Comparison of ENCODE assay signal across 10 cellular contexts in the genomic region with DNA sequence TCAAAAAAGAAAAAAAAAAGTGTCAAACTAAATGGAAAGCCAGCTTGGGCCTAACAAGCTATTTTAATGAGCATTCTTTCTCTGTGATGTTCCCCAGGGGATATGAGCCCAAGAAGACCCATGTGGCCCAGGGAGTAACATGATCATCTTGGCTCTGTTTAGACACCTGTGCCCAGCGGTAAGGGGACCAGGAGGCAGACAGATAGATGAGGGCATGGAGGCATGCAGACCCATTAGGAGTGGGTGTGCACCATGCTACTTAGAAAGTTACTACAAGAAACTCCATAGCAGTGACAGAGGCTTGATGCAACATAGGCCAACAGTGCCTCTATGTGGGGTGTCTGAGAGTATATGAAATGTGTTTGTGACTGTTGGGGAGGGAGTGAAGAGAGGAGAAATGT. TPM values are rescaled to one million over a fixed set of nuclear protein-coding genes. Genes with fewer than 3 reads are reported as not detected.
DNase-seq lines count a peak whose midpoint lies in the region; ATAC-seq, FAIRE-seq and TF ChIP-seq lines count a peak whose summit lies in the region.
"Had no signal": no experiment of that assay in that cellular context is flagged by ENCODE, and none has a peak within 500 bp of the region (broad histone marks: within the 10 kb centered on the region; RNA-seq: fewer than 3 reads in every experiment).

No MANE protein-coding gene starts in this region.

- TF ChIP-seq EP300 in K562 (IDR thresholded peaks at IDR 0.05; ENCODE audit: low read length), result no peak

- H3K27ac Mint-ChIP-seq in activated naive CD8-positive, alpha-beta T cell, result peak overlapping the region; percentile 25
- no peak overlapping the region for H3K27ac Mint-ChIP-seq in activated naive CD8-positive, alpha-beta T cell treated with anti-CD3 and anti-CD28 coated beads for 36 hours

- no peaks in the 10 kb centered on the region for H4K20me1 ChIP-seq in K562 (replicated peaks; ENCODE audit: control insufficient read depth, insufficient read depth, low read length)

- 0 out of 3 replicates have a peak, but pooled peaks have one; percentile 8 for ATAC-seq in K562

- no peaks in the 10 kb centered on the region for H3K9me3 Mint-ChIP-seq in activated naive CD8-positive, alpha-beta T cell (ENCODE audit: low read depth)
- peaks cover 3% of the 10 kb centered on the region for H3K9me3 Mint-ChIP-seq in activated naive CD8-positive, alpha-beta T cell treated with anti-CD3 and anti-CD28 coated beads for 36 hours

- peaks cover under 1% of the 10 kb centered on the region for H3K36me3 Mint-ChIP-seq in activated naive CD8-positive, alpha-beta T cell
- H3K36me3 Mint-ChIP-seq in activated naive CD8-positive, alpha-beta T cell treated with anti-CD3 and anti-CD28 coated beads for 36 hours, result peaks cover 3% of the 10 kb centered on the region

- DNase-seq in activated naive CD8-positive, alpha-beta T cell treated with anti-CD3 and anti-CD28 coated beads for 36 hours, result no peak
- DNase-seq in LNCaP clone FGC (ENCODE audit: low read depth) (no peak), K562 (ENCODE audit: extremely low read depth in 1 of 4, low spot score in 3 of 4) (peak in 2 of 4 experiments; percentile 9 to 14), retinal pigment epithelial cell (ENCODE audit: low read depth) (no peak), COR-L47 (lab: John Stamatoyannopoulos, UW) (no peak), posterior vena cava (ENCODE audit: low spot score) (no peak)
- DNase-seq in stimulated activated CD4-positive, alpha-beta T cell treated with anti-CD3 and anti-CD28 coated beads, Interleukin-2, amount 100 ng/mL, for 48 hours, result no peak
- DNase-seq: activated naive CD4-positive, alpha-beta T cell treated with anti-CD3 and anti-CD28 coated beads, Interleukin-2, amount 50 U/mL, for 16 hours had no signal

- no peaks in the 10 kb centered on the region for H3K27me3 ChIP-seq in K562 (ENCODE audit: control insufficient read depth in 2 of 2, insufficient read depth in 2 of 2, low read length in 2 of 2)

- peak; percentile 47 for TF ChIP-seq CTCF in LNCaP clone FGC (IDR thresholded peaks at IDR 0.05; ENCODE audit: control insufficient read depth, extremely low read depth, insufficient read depth)
- TF ChIP-seq CTCF in K562 (IDR thresholded peaks at IDR 0.05 in 2 of 3, conservative IDR thresholded peaks at IDR 0.05 in 1 of 3; ENCODE audit: insufficient read depth in 2 of 3, low read depth in 1 of 3, low read length in 3 of 3), result peak in 1 of 3 experiments; percentile 44; a peak in 2 of 6 replicates
- TF ChIP-seq CTCF in retinal pigment epithelial cell (conservative IDR thresholded peaks at IDR 0.05; ENCODE audit: low read depth, low read length), result peak; percentile 35

- peaks cover 37% of the 10 kb centered on the region for H3K4me1 Mint-ChIP-seq in activated naive CD8-positive, alpha-beta T cell (ENCODE audit: low read depth)
- peaks cover 22% of the 10 kb centered on the region for H3K4me1 Mint-ChIP-seq in activated naive CD8-positive, alpha-beta T cell treated with anti-CD3 and anti-CD28 coated beads for 36 hours

- peaks cover 0 to 11% of the 10 kb centered on the region in 2 experiments; a peak in 3 of 5 replicates for H3K4me1 ChIP-seq in K562 (replicated peaks in 1 of 2; ENCODE audit: control insufficient read depth in 2 of 2, insufficient read depth in 2 of 2, low read length in 2 of 2)

- H3K36me3 ChIP-seq in K562 (ENCODE audit: control insufficient read depth, insufficient read depth, low read length), result no peaks in the 10 kb centered on the region

- in situ Hi-C loops in K562 (cut with MboI), result no loop called here

- TF ChIP-seq POLR2A in K562 (conservative IDR thresholded peaks at IDR 0.05), result no peak

- no peaks in the 10 kb centered on the region for H3K79me2 ChIP-seq in K562 (ENCODE audit: control insufficient read depth, insufficient read depth, low read length)

- CTCF ChIA-PET in K562 (lab: Yijun Ruan, JAX; ENCODE audit: low intra/inter-chr PET ratio), result no interaction called here

- intact Hi-C loops in K562 (cut with micrococcal nuclease) (loop anchor here (1.0 kb wide), 1 partner anchor 232 kb away; no protein-coding TSS in a partner anchor), posterior vena cava (cut with DNase I) (no loop called here)

- no peak overlapping the region for H3K27ac ChIP-seq in K562 (ENCODE audit: extremely low read depth, low read depth, low read length)
- H3K27ac ChIP-seq: SK-N-MC had no signal

- FAIRE-seq in K562 (lab: Jason Lieb, UNC), result no peak

- 67% methylated on average over 1 of the region's 1 CpG for WGBS in K562 (ENCODE audit: insufficient coverage, low coverage, missing lambda C conversion rate)

- no peak overlapping the region for H3K4me2 ChIP-seq in K562 (ENCODE audit: insufficient read depth, low read length)

- no peak overlapping the region for H3K4me3 ChIP-seq in LNCaP clone FGC (ENCODE audit: low read depth, low read length)
- H3K4me3 ChIP-seq in K562, result no peak overlapping the region
- H3K4me3 ChIP-seq in retinal pigment epithelial cell (ENCODE audit: low read length), result no peak overlapping the region
- H3K4me3 ChIP-seq: SK-N-MC had no signal

- H2AFZ ChIP-seq in K562 (ENCODE audit: low read depth, low read length), result no peak overlapping the region

- no peaks in the 10 kb centered on the region for H3K9me3 ChIP-seq in K562 (replicated peaks; ENCODE audit: control insufficient read depth, insufficient read depth, low read depth, low read length)

- H3K9me1 ChIP-seq in K562 (ENCODE audit: control insufficient read depth, insufficient read depth, low read length), result no peaks in the 10 kb centered on the region

- peak in 1 of 2 experiments; percentile 52; a peak in 3 of 4 replicates for TF ChIP-seq RAD21 in K562 (CRISPR knock-in tag; conservative IDR thresholded peaks at IDR 0.05 in 1 of 2, IDR thresholded peaks at IDR 0.05 in 1 of 2)

- H3K9ac ChIP-seq in K562 (ENCODE audit: insufficient read depth in 1 of 2, low read depth in 2 of 2, low read length in 2 of 2), result no peak overlapping the region

- no TSS peak for BruUV-seq in K562 (replicated peaks; lab: Mats Ljungman, UMichigan)

- H3K27me3 Mint-ChIP-seq in activated naive CD8-positive, alpha-beta T cell, result no peaks in the 10 kb centered on the region
- H3K27me3 Mint-ChIP-seq in activated naive CD8-positive, alpha-beta T cell treated with anti-CD3 and anti-CD28 coated beads for 36 hours, result no peaks in the 10 kb centered on the region

- no peak overlapping the region for H3K4me3 Mint-ChIP-seq in activated naive CD8-positive, alpha-beta T cell
- H3K4me3 Mint-ChIP-seq in activated naive CD8-positive, alpha-beta T cell treated with anti-CD3 and anti-CD28 coated beads for 36 hours, result no peak overlapping the region

- POLR2A ChIA-PET in K562 (lab: Yijun Ruan, JAX), result no interaction called here

TF ChIP-seq in K562, 482 proteins besides CTCF, POLR2A, EP300 and RAD21 (continues in another document):
- TF ChIP-seq ZNF561 (CRISPR knock-in tag; conservative IDR thresholded peaks at IDR 0.05), result no peak
- no peak for TF ChIP-seq RFX5 (IDR thresholded peaks at IDR 0.05; ENCODE audit: low read depth, low read length)
- 0 out of 2 replicates have a peak, but pooled peaks have one; percentile 17 for TF ChIP-seq CEBPG (CRISPR knock-in tag; IDR thresholded peaks at IDR 0.05)
- no peak for TF ChIP-seq CEBPG (tag; conservative IDR thresholded peaks at IDR 0.05 in 1 of 2, IDR thresholded peaks at IDR 0.05 in 1 of 2)
- TF ChIP-seq RHOXF2B (CRISPR knock-in tag; conservative IDR thresholded peaks at IDR 0.05), result no peak

RNA-seq across cellular contexts. Expression of gene CREBL2, which starts 3.1 kb away (rescaled TPM):
- total RNA-seq in activated naive CD8-positive, alpha-beta T cell treated with anti-CD3 and anti-CD28 coated beads for 36 hours, result 10 to 100 TPM; 12.5 to 13.9 TPM
- 2.3 and 3.8 TPM in 2 replicates for total RNA-seq in K562 (2011; cell fraction: chromatin; rRNA removed; ENCODE audit: low replicate concordance)
- 2.0 and 2.9 TPM in 2 replicates for total RNA-seq in K562 (2011; cell fraction: nucleolus; rRNA removed)
- 3.2 and 6.9 TPM in 2 replicates for total RNA-seq in K562 (2011; cell fraction: nucleoplasm; rRNA removed)
- total RNA-seq in K562 (2014; rRNA removed), result 7.3 and 8.9 TPM in 2 replicates
- total RNA-seq in K562 (2014; rRNA removed; fragmentation: Illumina TruSeq; extraction: Trizol), result 5.7 and 6.4 TPM in 2 replicates
- 5.5 and 5.6 TPM in 2 replicates for total RNA-seq in K562 (2015; rRNA removed; fragmentation: Illumina TruSeq; extraction: Trizol)
- 3.8 and 5.2 TPM in 2 replicates for total RNA-seq in K562 (2021)
- 4.7 and 5.2 TPM in 2 replicates for polyA plus RNA-seq in K562 (2011; rRNA removed)
- 2.1 and 3.8 TPM in 2 replicates for polyA plus RNA-seq in K562 (2011; cell fraction: cytosol; rRNA removed)
- 1.8 and 2.6 TPM in 2 replicates for polyA plus RNA-seq in K562 (2011; cell fraction: nucleus; rRNA removed)
- 4.4 and 7.9 TPM in 2 replicates for polyA plus RNA-seq in K562 (2012)
- polyA plus RNA-seq in K562 (2014; fragmentation: Illumina TruSeq; extraction: Trizol), result 4.6 and 5.0 TPM in 2 replicates
- 1 to 10 TPM; 1.7 to 1.9 TPM for polyA plus RNA-seq in K562 (2014; fragmentation: Nextera tagmentation; extraction: Ambion mirVana)
- 2.9 and 4.8 TPM in 2 replicates for polyA plus RNA-seq in K562 (2014; rRNA removed)
- polyA minus RNA-seq in K562 (2011; rRNA and poly(A)+ RNA removed), result 6.3 and 7.0 TPM in 2 replicates
- 2.6 TPM in 2 replicates for polyA minus RNA-seq in K562 (2011; cell fraction: cytosol; rRNA and poly(A)+ RNA removed)
- polyA minus RNA-seq in K562 (2011; cell fraction: nucleus; rRNA and poly(A)+ RNA removed), result 1.8 and 2.7 TPM in 2 replicates
- total RNA-seq in posterior vena cava, result 10 to 100 TPM; 30.3 to 30.6 TPM

RNA-seq across cellular contexts. Expression of gene DUSP16, which starts 45.9 kb away (rescaled TPM):
- 10 to 100 TPM; 21.6 to 24.4 TPM for total RNA-seq in activated naive CD8-positive, alpha-beta T cell treated with anti-CD3 and anti-CD28 coated beads for 36 hours
- total RNA-seq in K562 (2011; cell fraction: chromatin; rRNA removed; ENCODE audit: low replicate concordance), result 11.4 and 26.0 TPM in 2 replicates
- total RNA-seq in K562 (2011; cell fraction: nucleolus; rRNA removed), result 5.7 and 5.8 TPM in 2 replicates
- 7.7 and 9.8 TPM in 2 replicates for total RNA-seq in K562 (2011; cell fraction: nucleoplasm; rRNA removed)
- total RNA-seq in K562 (2014; rRNA removed) (4.7 and 5.6 TPM in 2 replicates), K562 (2014; rRNA removed; fragmentation: Illumina TruSeq; extraction: Trizol) (5.7 and 7.1 TPM in 2 replicates), K562 (2015; rRNA removed; fragmentation: Illumina TruSeq; extraction: Trizol) (6.2 and 6.4 TPM in 2 replicates), K562 (2021) (9.2 and 10.1 TPM in 2 replicates), posterior vena cava (10 to 100 TPM; 14.8 to 19.5 TPM)
- polyA plus RNA-seq in K562 (2011; rRNA removed) (10.0 and 12.3 TPM in 2 replicates), K562 (2014; fragmentation: Illumina TruSeq; extraction: Trizol) (7.0 and 8.0 TPM in 2 replicates), K562 (2014; fragmentation: Nextera tagmentation; extraction: Ambion mirVana) (1 to 10 TPM in 1 of 2 experiments, under 1 TPM in 1; 0.70 to 1.1 TPM), K562 (2014; rRNA removed) (5.1 and 5.8 TPM in 2 replicates)
- polyA plus RNA-seq in K562 (2011; cell fraction: cytosol; rRNA removed), result 6.5 and 7.6 TPM in 2 replicates
- polyA plus RNA-seq in K562 (2011; cell fraction: nucleus; rRNA removed), result 4.4 and 7.8 TPM in 2 replicates
- 4.5 and 5.1 TPM in 2 replicates for polyA plus RNA-seq in K562 (2012)
- 18.1 and 24.1 TPM in 2 replicates for polyA minus RNA-seq in K562 (2011; rRNA and poly(A)+ RNA removed)
- 9.5 and 10.6 TPM in 2 replicates for polyA minus RNA-seq in K562 (2011; cell fraction: cytosol; rRNA and poly(A)+ RNA removed)
- polyA minus RNA-seq in K562 (2011; cell fraction: nucleus; rRNA and poly(A)+ RNA removed), result 3.1 and 7.0 TPM in 2 replicates
